1 cellular context compared by ENCODE assay signal in the genomic region with DNA sequence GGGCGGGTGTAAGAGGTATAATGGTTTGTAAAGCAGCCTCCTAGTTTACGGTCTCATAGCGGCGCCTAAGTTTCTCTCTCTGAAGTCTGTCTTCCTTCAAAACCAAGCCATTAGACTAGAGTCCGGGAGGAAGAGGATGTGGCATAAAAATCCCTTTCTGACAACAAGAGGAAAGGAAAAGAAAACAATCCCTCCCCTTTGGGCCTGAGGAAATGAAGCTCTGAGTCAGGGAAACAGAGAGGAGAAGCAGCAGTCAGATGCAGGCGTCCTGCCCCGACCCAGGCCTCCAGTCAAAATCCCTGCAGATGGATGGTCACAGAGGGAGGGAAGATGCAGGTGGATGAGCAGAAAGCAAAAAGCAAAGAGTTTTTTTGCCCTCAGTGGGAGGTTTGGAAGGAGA.
TF ChIP-seq lines count a peak whose summit lies in the region.

No MANE protein-coding gene starts in this region.

TF ChIP-seq in HepG2, 621 proteins besides CTCF, POLR2A, EP300 and RAD21:
- TF ChIP-seq, protein P1, sequence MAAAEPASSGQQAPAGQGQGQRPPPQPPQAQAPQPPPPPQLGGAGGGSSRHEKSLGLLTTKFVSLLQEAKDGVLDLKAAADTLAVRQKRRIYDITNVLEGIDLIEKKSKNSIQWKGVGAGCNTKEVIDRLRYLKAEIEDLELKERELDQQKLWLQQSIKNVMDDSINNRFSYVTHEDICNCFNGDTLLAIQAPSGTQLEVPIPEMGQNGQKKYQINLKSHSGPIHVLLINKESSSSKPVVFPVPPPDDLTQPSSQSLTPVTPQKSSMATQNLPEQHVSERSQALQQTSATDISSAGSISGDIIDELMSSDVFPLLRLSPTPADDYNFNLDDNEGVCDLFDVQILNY (CRISPR knock-in tag; conservative IDR thresholded peaks at IDR 0.05): no peak
- no peak for TF ChIP-seq ONECUT2 (CRISPR knock-in tag; IDR thresholded peaks at IDR 0.05)
- no peak for TF ChIP-seq POLR2AphosphoS2 (IDR thresholded peaks at IDR 0.05; ENCODE audit: low read depth, low read length)
- TF ChIP-seq, protein P2, sequence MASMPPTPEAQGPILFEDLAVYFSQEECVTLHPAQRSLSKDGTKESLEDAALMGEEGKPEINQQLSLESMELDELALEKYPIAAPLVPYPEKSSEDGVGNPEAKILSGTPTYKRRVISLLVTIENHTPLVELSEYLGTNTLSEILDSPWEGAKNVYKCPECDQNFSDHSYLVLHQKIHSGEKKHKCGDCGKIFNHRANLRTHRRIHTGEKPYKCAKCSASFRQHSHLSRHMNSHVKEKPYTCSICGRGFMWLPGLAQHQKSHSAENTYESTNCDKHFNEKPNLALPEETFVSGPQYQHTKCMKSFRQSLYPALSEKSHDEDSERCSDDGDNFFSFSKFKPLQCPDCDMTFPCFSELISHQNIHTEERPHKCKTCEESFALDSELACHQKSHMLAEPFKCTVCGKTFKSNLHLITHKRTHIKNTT (CRISPR knock-in tag; IDR thresholded peaks at IDR 0.05): no peak
- TF ChIP-seq, protein P3, sequence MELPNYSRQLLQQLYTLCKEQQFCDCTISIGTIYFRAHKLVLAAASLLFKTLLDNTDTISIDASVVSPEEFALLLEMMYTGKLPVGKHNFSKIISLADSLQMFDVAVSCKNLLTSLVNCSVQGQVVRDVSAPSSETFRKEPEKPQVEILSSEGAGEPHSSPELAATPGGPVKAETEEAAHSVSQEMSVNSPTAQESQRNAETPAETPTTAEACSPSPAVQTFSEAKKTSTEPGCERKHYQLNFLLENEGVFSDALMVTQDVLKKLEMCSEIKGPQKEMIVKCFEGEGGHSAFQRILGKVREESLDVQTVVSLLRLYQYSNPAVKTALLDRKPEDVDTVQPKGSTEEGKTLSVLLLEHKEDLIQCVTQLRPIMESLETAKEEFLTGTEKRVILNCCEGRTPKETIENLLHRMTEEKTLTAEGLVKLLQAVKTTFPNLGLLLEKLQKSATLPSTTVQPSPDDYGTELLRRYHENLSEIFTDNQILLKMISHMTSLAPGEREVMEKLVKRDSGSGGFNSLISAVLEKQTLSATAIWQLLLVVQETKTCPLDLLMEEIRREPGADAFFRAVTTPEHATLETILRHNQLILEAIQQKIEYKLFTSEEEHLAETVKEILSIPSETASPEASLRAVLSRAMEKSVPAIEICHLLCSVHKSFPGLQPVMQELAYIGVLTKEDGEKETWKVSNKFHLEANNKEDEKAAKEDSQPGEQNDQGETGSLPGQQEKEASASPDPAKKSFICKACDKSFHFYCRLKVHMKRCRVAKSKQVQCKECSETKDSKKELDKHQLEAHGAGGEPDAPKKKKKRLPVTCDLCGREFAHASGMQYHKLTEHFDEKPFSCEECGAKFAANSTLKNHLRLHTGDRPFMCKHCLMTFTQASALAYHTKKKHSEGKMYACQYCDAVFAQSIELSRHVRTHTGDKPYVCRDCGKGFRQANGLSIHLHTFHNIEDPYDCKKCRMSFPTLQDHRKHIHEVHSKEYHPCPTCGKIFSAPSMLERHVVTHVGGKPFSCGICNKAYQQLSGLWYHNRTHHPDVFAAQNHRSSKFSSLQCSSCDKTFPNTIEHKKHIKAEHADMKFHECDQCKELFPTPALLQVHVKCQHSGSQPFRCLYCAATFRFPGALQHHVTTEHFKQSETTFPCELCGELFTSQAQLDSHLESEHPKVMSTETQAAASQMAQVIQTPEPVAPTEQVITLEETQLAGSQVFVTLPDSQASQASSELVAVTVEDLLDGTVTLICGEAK (IDR thresholded peaks at IDR 0.05): no peak
- TF ChIP-seq, protein P3 (CRISPR knock-in tag; IDR thresholded peaks at IDR 0.05): no peak
- TF ChIP-seq, protein P4, sequence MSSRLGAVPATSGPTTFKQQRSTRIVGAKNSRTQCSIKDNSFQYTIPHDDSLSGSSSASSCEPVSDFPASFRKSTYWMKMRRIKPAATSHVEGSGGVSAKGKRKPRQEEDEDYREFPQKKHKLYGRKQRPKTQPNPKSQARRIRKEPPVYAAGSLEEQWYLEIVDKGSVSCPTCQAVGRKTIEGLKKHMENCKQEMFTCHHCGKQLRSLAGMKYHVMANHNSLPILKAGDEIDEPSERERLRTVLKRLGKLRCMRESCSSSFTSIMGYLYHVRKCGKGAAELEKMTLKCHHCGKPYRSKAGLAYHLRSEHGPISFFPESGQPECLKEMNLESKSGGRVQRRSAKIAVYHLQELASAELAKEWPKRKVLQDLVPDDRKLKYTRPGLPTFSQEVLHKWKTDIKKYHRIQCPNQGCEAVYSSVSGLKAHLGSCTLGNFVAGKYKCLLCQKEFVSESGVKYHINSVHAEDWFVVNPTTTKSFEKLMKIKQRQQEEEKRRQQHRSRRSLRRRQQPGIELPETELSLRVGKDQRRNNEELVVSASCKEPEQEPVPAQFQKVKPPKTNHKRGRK (CRISPR knock-in tag; IDR thresholded peaks at IDR 0.05): no peak
- TF ChIP-seq SSRP1 (CRISPR knock-in tag; IDR thresholded peaks at IDR 0.05): no peak
- TF ChIP-seq RFXANK (CRISPR knock-in tag; IDR thresholded peaks at IDR 0.05): no peak
- TF ChIP-seq HNRNPL (IDR thresholded peaks at IDR 0.05; ENCODE audit: low read depth, low read length): no peak
- no peak for TF ChIP-seq NR2F6 (IDR thresholded peaks at IDR 0.05)
- TF ChIP-seq NR2F6 (CRISPR knock-in tag; IDR thresholded peaks at IDR 0.05): no peak
- TF ChIP-seq ZNF782 (CRISPR knock-in tag; IDR thresholded peaks at IDR 0.05; ENCODE audit: borderline replicate concordance): no peak
- TF ChIP-seq CBFB (CRISPR knock-in tag; IDR thresholded peaks at IDR 0.05): no peak
- no peak for TF ChIP-seq PLRG1 (conservative IDR thresholded peaks at IDR 0.05)
- TF ChIP-seq, protein P5, sequence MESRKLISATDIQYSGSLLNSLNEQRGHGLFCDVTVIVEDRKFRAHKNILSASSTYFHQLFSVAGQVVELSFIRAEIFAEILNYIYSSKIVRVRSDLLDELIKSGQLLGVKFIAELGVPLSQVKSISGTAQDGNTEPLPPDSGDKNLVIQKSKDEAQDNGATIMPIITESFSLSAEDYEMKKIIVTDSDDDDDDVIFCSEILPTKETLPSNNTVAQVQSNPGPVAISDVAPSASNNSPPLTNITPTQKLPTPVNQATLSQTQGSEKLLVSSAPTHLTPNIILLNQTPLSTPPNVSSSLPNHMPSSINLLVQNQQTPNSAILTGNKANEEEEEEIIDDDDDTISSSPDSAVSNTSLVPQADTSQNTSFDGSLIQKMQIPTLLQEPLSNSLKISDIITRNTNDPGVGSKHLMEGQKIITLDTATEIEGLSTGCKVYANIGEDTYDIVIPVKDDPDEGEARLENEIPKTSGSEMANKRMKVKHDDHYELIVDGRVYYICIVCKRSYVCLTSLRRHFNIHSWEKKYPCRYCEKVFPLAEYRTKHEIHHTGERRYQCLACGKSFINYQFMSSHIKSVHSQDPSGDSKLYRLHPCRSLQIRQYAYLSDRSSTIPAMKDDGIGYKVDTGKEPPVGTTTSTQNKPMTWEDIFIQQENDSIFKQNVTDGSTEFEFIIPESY (CRISPR knock-in tag; IDR thresholded peaks at IDR 0.05): no peak
- TF ChIP-seq, protein P6, sequence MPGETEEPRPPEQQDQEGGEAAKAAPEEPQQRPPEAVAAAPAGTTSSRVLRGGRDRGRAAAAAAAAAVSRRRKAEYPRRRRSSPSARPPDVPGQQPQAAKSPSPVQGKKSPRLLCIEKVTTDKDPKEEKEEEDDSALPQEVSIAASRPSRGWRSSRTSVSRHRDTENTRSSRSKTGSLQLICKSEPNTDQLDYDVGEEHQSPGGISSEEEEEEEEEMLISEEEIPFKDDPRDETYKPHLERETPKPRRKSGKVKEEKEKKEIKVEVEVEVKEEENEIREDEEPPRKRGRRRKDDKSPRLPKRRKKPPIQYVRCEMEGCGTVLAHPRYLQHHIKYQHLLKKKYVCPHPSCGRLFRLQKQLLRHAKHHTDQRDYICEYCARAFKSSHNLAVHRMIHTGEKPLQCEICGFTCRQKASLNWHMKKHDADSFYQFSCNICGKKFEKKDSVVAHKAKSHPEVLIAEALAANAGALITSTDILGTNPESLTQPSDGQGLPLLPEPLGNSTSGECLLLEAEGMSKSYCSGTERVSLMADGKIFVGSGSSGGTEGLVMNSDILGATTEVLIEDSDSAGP (CRISPR knock-in tag; IDR thresholded peaks at IDR 0.05; ENCODE audit: borderline replicate concordance): no peak
